8 cellular contexts compared by ENCODE assay signal in genomic region chr5:180470966-180471582, GRCh38. TPM values are rescaled to one million over a fixed set of nuclear protein-coding genes. Genes with fewer than 3 reads are reported as not detected.
DNase-seq lines count a peak whose midpoint lies in the region; ATAC-seq, FAIRE-seq and TF ChIP-seq lines count a peak whose summit lies in the region.

No MANE protein-coding gene starts in this region.

- H3K27ac ChIP-seq in HepG2 (ENCODE audit: extremely low read length, insufficient read depth, low read length) = no peak overlapping the region

- peak; percentile 95 for TF ChIP-seq CTCF in choroid plexus epithelial cell (conservative IDR thresholded peaks at IDR 0.05; ENCODE audit: low read depth, low read length)
- peak; percentile 85 for TF ChIP-seq CTCF in HepG2 (CRISPR knock-in tag; IDR thresholded peaks at IDR 0.05)

- CTCF ChIA-PET in HepG2 (lab: Yijun Ruan, JAX; ENCODE audit: low intra/inter-chr PET ratio, low total read pairs) = interaction anchor here (0.7 to 1.7 kb wide), 5 partner anchors 57 to 344 kb away, joined by 3 to 6 read pairs (median 5); partner anchors contain the start of gene MAPK9

- TF ChIP-seq EP300 in HepG2 (IDR thresholded peaks at IDR 0.05; ENCODE audit: low read depth in 2 of 2, low read length in 2 of 2) = no peak
- TF ChIP-seq EP300 in HepG2 (CRISPR knock-in tag; IDR thresholded peaks at IDR 0.05; ENCODE audit: borderline replicate concordance) = no peak

- peaks cover 3 to 31% of the 10 kb centered on the region in 2 experiments; a peak in 3 of 5 replicates for H3K27me3 ChIP-seq in HepG2 (ENCODE audit: control insufficient read depth in 1 of 2, insufficient read depth in 2 of 2, low read length in 2 of 2)

- peaks cover 13% of the 10 kb centered on the region for H3K4me1 ChIP-seq in HepG2 (ENCODE audit: insufficient read depth, low read length)

- no peaks in the 10 kb centered on the region for H3K36me3 ChIP-seq in HepG2 (replicated peaks in 1 of 2; ENCODE audit: control insufficient read depth in 1 of 2, insufficient read depth in 2 of 2, low read length in 2 of 2)

- POLR2A ChIA-PET in HepG2 (lab: Yijun Ruan, JAX) = no interaction called here

- peak; percentile 48 to 64 for ATAC-seq in activated CD4-positive, CD25-positive, alpha-beta regulatory T cell treated with anti-CD3 and anti-CD28 coated beads, Interleukin-2, amount 50 U/mL, for 24 hours
- ATAC-seq in HepG2 = peak; percentile 77
- no peak for ATAC-seq in HG02973 (IDR thresholded peaks at IDR 0.05; ENCODE audit: unreplicated experiment)

- no peaks in the 10 kb centered on the region for H3K9me3 ChIP-seq in HepG2 (ENCODE audit: low read length)

- intact Hi-C loops in HepG2 (cut with micrococcal nuclease; ENCODE audit: unreplicated experiment) = loop anchor here (5.0 to 10.0 kb wide), 2 partner anchors 59 to 176 kb away; partner anchors contain the start of gene MAPK9

- BruUV-seq in HepG2 (replicated peaks; lab: Mats Ljungman, UMichigan) = no TSS peak

- no peaks in the 10 kb centered on the region for H3K79me2 ChIP-seq in HepG2 (ENCODE audit: insufficient read depth, low read length)

- no peak overlapping the region for H3K4me2 ChIP-seq in HepG2 (ENCODE audit: low read depth, low read length)

- 19% methylated on average over 15 of the region's 16 CpGs for WGBS in HepG2 (ENCODE audit: low lambda C conversion rate)

- FAIRE-seq in HepG2 (lab: Jason Lieb, UNC) = peak; percentile 88

- DNase-seq in AG20443 (ENCODE audit: low spot score) (peak; percentile 84), GM19238 (ENCODE audit: insufficient read length, low spot score) (peak; percentile 70), NCI-H1092 (lab: John Stamatoyannopoulos, UW) (peak; percentile 2), choroid plexus epithelial cell (ENCODE audit: low read depth) (peak; percentile 79), HepG2 (ENCODE audit: low spot score) (peak; percentile 25)
- DNase-seq in stimulated activated CD4-positive, alpha-beta T cell treated with anti-CD3 and anti-CD28 coated beads, Interleukin-4, amount 100 ng/mL, for 24 hours = peak; percentile 61

- peak; percentile 62 for TF ChIP-seq RAD21 in HepG2 (CRISPR knock-in tag; IDR thresholded peaks at IDR 0.05)

- H3K9ac ChIP-seq in HepG2 (ENCODE audit: insufficient read depth, low read depth, low read length) = no peak overlapping the region

- H3K4me3 ChIP-seq in choroid plexus epithelial cell (ENCODE audit: low read depth, low read length) (no peak overlapping the region), HepG2 (replicated peaks in 1 of 3; ENCODE audit: insufficient read depth in 1 of 3, low read depth in 2 of 3, low read length in 3 of 3) (no peak overlapping the region)

- 0 out of 2 replicates have a peak, but pooled peaks cover 2% of the 10 kb centered on the region for H4K20me1 ChIP-seq in HepG2 (ENCODE audit: insufficient read depth, low read length)

- in situ Hi-C loops in HepG2 (cut with HindIII; ENCODE audit: extremely low pct_ligation_motif_present, low pct_unique_long_range_greater_than_20kb) = loop anchor here (10.0 to 25.0 kb wide), 2 partner anchors 176 to 259 kb away; partner anchors contain the start of genes MAPK9 and RASGEF1C

- H2AFZ ChIP-seq in HepG2 (ENCODE audit: low read length) = no peak overlapping the region

- no peak for TF ChIP-seq POLR2A in HepG2 (IDR thresholded peaks at IDR 0.05; ENCODE audit: insufficient read depth in 1 of 2, low read depth in 2 of 2, low read length in 2 of 2)

TF ChIP-seq in HepG2, 621 proteins besides CTCF, POLR2A, EP300 and RAD21:
- no peak for TF ChIP-seq U2AF1 (optimal IDR thresholded peaks at IDR 0.05; ENCODE audit: low read depth, low read length)
- 0 out of 2 replicates have a peak, but pooled peaks have one; percentile 16 for TF ChIP-seq MIXL1 (CRISPR knock-in tag; IDR thresholded peaks at IDR 0.05)
- no peak for TF ChIP-seq ZBTB7A (CRISPR knock-in tag; IDR thresholded peaks at IDR 0.05)
- TF ChIP-seq ZNF558 (CRISPR knock-in tag; IDR thresholded peaks at IDR 0.05; ENCODE audit: borderline replicate concordance) = no peak
- TF ChIP-seq TEAD3 (CRISPR knock-in tag; optimal IDR thresholded peaks at IDR 0.05; ENCODE audit: borderline replicate concordance) = peak; percentile 51
- peak; percentile 78 for TF ChIP-seq STAG1 (CRISPR knock-in tag; IDR thresholded peaks at IDR 0.05)
- TF ChIP-seq SMC3 (IDR thresholded peaks at IDR 0.05; ENCODE audit: low read length) = peak; percentile 62
- peak; percentile 20 for TF ChIP-seq XRCC5 (optimal IDR thresholded peaks at IDR 0.05; ENCODE audit: low read length)
TF ChIP-seq in HepG2: peak in this region for 5.

RNA-seq across cellular contexts. Expression of gene CNOT6, which starts 23.1 kb away (rescaled TPM):
- 8.8 and 20.9 TPM in 2 replicates for total RNA-seq in HepG2 (2016; rRNA removed; fragmentation: Illumina TruSeq; extraction: Trizol)
- 4.0 and 5.8 TPM in 2 replicates for total RNA-seq in HepG2 (2016; cell fraction: cytosol; rRNA removed; fragmentation: Illumina TruSeq; extraction: Trizol; ENCODE audit: low read depth)
- total RNA-seq in HepG2 (2016; cell fraction: insoluble cytoplasmic fraction; rRNA removed; fragmentation: Illumina TruSeq; extraction: Trizol) = 8.8 and 21.7 TPM in 2 replicates
- 12.3 and 13.7 TPM in 2 replicates for total RNA-seq in HepG2 (2016; cell fraction: membrane; rRNA removed; fragmentation: Illumina TruSeq; extraction: Trizol)
- 13.5 and 15.2 TPM in 2 replicates for total RNA-seq in HepG2 (2016; cell fraction: nucleus; rRNA removed; fragmentation: Illumina TruSeq; extraction: Trizol)
- polyA plus RNA-seq in HepG2 (2011; rRNA removed) = 8.2 and 9.1 TPM in 2 replicates
- polyA plus RNA-seq in HepG2 (2011; cell fraction: cytosol; rRNA removed) = 4.1 and 6.7 TPM in 2 replicates
- 4.3 and 5.9 TPM in 2 replicates for polyA plus RNA-seq in HepG2 (2011; cell fraction: nucleus; rRNA removed)
- 9.5 and 13.5 TPM in 2 replicates for polyA plus RNA-seq in HepG2 (2012)
- 1.5 and 2.1 TPM in 2 replicates for polyA plus RNA-seq in HepG2 (2016; cell fraction: cytosol; fragmentation: Illumina TruSeq; extraction: Trizol; ENCODE audit: low read depth)
- 22.1 and 25.0 TPM in 2 replicates for polyA plus RNA-seq in HepG2 (2016; cell fraction: insoluble cytoplasmic fraction; fragmentation: Illumina TruSeq; extraction: Trizol; ENCODE audit: low read depth)
- polyA plus RNA-seq in HepG2 (2016; cell fraction: membrane; fragmentation: Illumina TruSeq; extraction: Trizol; ENCODE audit: low read depth) = 8.3 and 8.5 TPM in 2 replicates
- 17.3 and 18.4 TPM in 2 replicates for polyA plus RNA-seq in HepG2 (2016; cell fraction: nucleus; fragmentation: Illumina TruSeq; extraction: Trizol; ENCODE audit: insufficient read depth, low read depth)
- polyA minus RNA-seq in HepG2 (2011; rRNA and poly(A)+ RNA removed; ENCODE audit: low replicate concordance) = 7.4 and 18.7 TPM in 2 replicates
- polyA minus RNA-seq in HepG2 (2011; cell fraction: cytosol; rRNA and poly(A)+ RNA removed) = 8.8 and 11.2 TPM in 2 replicates
- polyA minus RNA-seq in HepG2 (2011; cell fraction: nucleus; rRNA and poly(A)+ RNA removed) = 13.7 and 17.5 TPM in 2 replicates

Comparison
In these comparisons a context has a peak if more than half of its experiments do, and no peak if none do; other contexts are left out.
1. DNase-seq: peak in every context shown above with its lines; median percentile 84 in AG20443; 79 in choroid plexus epithelial cell; 70 in GM19238; 61 in stimulated activated CD4-positive, alpha-beta T cell treated with anti-CD3 and anti-CD28 coated beads, Interleukin-4, amount 100 ng/mL, for 24 hours; 25 in HepG2; 2 in NCI-H1092.